ENCODE assay signal across 26 cellular contexts in genomic region chr4:6876440-6876839, GRCh38. TPM values are rescaled to one million over a fixed set of nuclear protein-coding genes. Genes with fewer than 3 reads are reported as not detected.
DNase-seq lines count a peak whose midpoint lies in the region; ATAC-seq and TF ChIP-seq lines count a peak whose summit lies in the region.
"Had no signal": no experiment of that assay in that cellular context is flagged by ENCODE, and none has a peak within 500 bp of the region (broad histone marks: within the 10 kb centered on the region; RNA-seq: fewer than 3 reads in every experiment).

No MANE protein-coding gene starts in this region.

- intact Hi-C loops in dendritic cell treated with granulocyte-macrophage colony-stimulating factor and Interleukin-4, amounts not matched to agents 40 ng/mL and 50 ng/mL, for 4 days (cut with micrococcal nuclease), result no loop called here
- intact Hi-C loops in right lobe of liver (cut with DNase I), result loop anchor here in 1 of 2 donors (5.0 kb wide), 1 partner anchor 154 kb away; no protein-coding TSS in a partner anchor

- H3K4me3 Mint-ChIP-seq in dendritic cell treated with granulocyte-macrophage colony-stimulating factor and Interleukin-4, amounts not matched to agents 40 ng/mL and 50 ng/mL, for 4 days, result no peak overlapping the region
- H3K4me3 Mint-ChIP-seq: CD14-positive monocyte; H9; neural progenitor cell; T-helper 2 cell treated with Interferon-gamma antibody and Interleukin-4, amounts not matched to agents 5 μg/mL and 100 μg/mL, for 36 hours had no signal

- H3K9me3 Mint-ChIP-seq in dendritic cell treated with granulocyte-macrophage colony-stimulating factor and Interleukin-4, amounts not matched to agents 40 ng/mL and 50 ng/mL, for 4 days, result no peaks in the 10 kb centered on the region
- H3K9me3 Mint-ChIP-seq: H9; neural progenitor cell; T-helper 2 cell treated with Interferon-gamma antibody and Interleukin-4, amounts not matched to agents 5 μg/mL and 100 μg/mL, for 36 hours had no signal

- H3K4me3 ChIP-seq in neutrophil (ENCODE audit: low read depth in 1 of 2, low read length in 1 of 2) (no peak overlapping the region), right lobe of liver (no peak overlapping the region)
- H3K4me3 ChIP-seq: neural progenitor cell, spleen, transverse colon had no signal

- H3K4me1 Mint-ChIP-seq in dendritic cell treated with granulocyte-macrophage colony-stimulating factor and Interleukin-4, amounts not matched to agents 40 ng/mL and 50 ng/mL, for 4 days (ENCODE audit: low read depth), result peaks cover 38% of the 10 kb centered on the region

- WGBS in right lobe of liver (ENCODE audit: insufficient coverage, low coverage, low lambda C conversion rate, missing lambda C conversion rate), result 90% methylated on average over 5 of the region's 5 CpGs

- TF ChIP-seq CTCF in neutrophil (IDR thresholded peaks at IDR 0.05) (no peak), right lobe of liver (IDR thresholded peaks at IDR 0.05) (no peak)

- peaks cover 89% of the 10 kb centered on the region for H3K36me3 ChIP-seq in neutrophil
- peaks cover 0 to 87% (median 34%) of the 10 kb centered on the region in 4 donors for H3K36me3 ChIP-seq in right lobe of liver
- H3K36me3 ChIP-seq: neural progenitor cell had no signal

- H3K9me3 ChIP-seq in neutrophil, result no peaks in the 10 kb centered on the region
- no peaks in the 10 kb centered on the region for H3K9me3 ChIP-seq in right lobe of liver
- H3K9me3 ChIP-seq: spleen, transverse colon had no signal

- peaks cover 90% of the 10 kb centered on the region for H3K36me3 Mint-ChIP-seq in dendritic cell treated with granulocyte-macrophage colony-stimulating factor and Interleukin-4, amounts not matched to agents 40 ng/mL and 50 ng/mL, for 4 days (ENCODE audit: low read depth)

- peak overlapping the region; percentile 81 for H3K27ac ChIP-seq in neutrophil
- H3K27ac ChIP-seq in right lobe of liver, result no peak overlapping the region
- H3K27ac ChIP-seq: KMS-11, neural progenitor cell, transverse colon, WERI-Rb-1 had no signal

- peak overlapping the region; percentile 49 for H3K27ac Mint-ChIP-seq in dendritic cell treated with granulocyte-macrophage colony-stimulating factor and Interleukin-4, amounts not matched to agents 40 ng/mL and 50 ng/mL, for 4 days
- H3K27ac Mint-ChIP-seq: neural progenitor cell had no signal

- no peaks in the 10 kb centered on the region for H3K27me3 Mint-ChIP-seq in dendritic cell treated with granulocyte-macrophage colony-stimulating factor and Interleukin-4, amounts not matched to agents 40 ng/mL and 50 ng/mL, for 4 days

- DNase-seq in AG08395 (ENCODE audit: low spot score) (peak; percentile 55), GM04504 (ENCODE audit: low read depth) (peak; percentile 27), NCI-H2171 (lab: John Stamatoyannopoulos, UW) (no peak), HUDEP-2 (lab: John Stamatoyannopoulos, UW; ENCODE audit: unreplicated experiment in 76 of 76) (no peak), SIG-M5 treated with dmso at 0.1 percent for 504 hours (lab: John Stamatoyannopoulos, UW; ENCODE audit: unreplicated experiment) (no peak), right lobe of liver (no peak)
- DNase-seq: activated CD4-positive, alpha-beta T cell treated with anti-CD3 and anti-CD28 coated beads, Interleukin-2, amount 50 U/mL, for 4 hours; activated CD8-positive, alpha-beta memory T cell treated with anti-CD3 and anti-CD28 coated beads, Interleukin-2, amount 50 U/mL, for 4 hours; activated effector memory CD4-positive, alpha-beta T cell treated with Interleukin-2 at 50 U/mL for 16 hours; H9; MV-4-11; NCI-H1694 treated with DMSO at 0.1 percent for 48 hours; NCI-H69; RPMI8226; spleen; stimulated activated CD4-positive, alpha-beta T cell treated with anti-CD3 and anti-CD28 coated beads, Interleukin-4, amount 100 ng/mL, for 24 hours; stimulated activated naive CD8-positive, alpha-beta T cell treated with anti-CD3 and anti-CD28 coated beads, Interleukin-15, Interleukin-2, amounts not matched to agents 100 U/mL and 50 U/mL, for 24 hours; transverse colon; WERI-Rb-1 had no signal

- TF ChIP-seq POLR2A in right lobe of liver (IDR thresholded peaks at IDR 0.05), result no peak

- no peak for ATAC-seq in right lobe of liver
- ATAC-seq: SK-N-SH treated with all-trans-retinoic acid at 6 μM for 48 hours; stimulated activated naive CD8-positive, alpha-beta T cell treated with anti-CD3 and anti-CD28 coated beads, Interleukin-15, Interleukin-2, amounts not matched to agents 100 U/mL and 50 U/mL, for 24 hours had no signal

- H3K4me1 ChIP-seq in neutrophil (ENCODE audit: control insufficient read depth in 1 of 2, insufficient read depth in 1 of 2, low read depth in 1 of 2, low read length in 1 of 2) (peaks cover 23 to 27% of the 10 kb centered on the region in 2 experiments), right lobe of liver (no peaks in the 10 kb centered on the region)
- H3K4me1 ChIP-seq: neural progenitor cell, transverse colon had no signal

- no peaks in the 10 kb centered on the region for H3K27me3 ChIP-seq in neutrophil
- no peaks in the 10 kb centered on the region for H3K27me3 ChIP-seq in right lobe of liver
- H3K27me3 ChIP-seq: neural progenitor cell, spleen, transverse colon had no signal

RNA-seq across cellular contexts. Expression of gene TBC1D14, which starts 33.2 kb away (rescaled TPM):
- total RNA-seq in right lobe of liver, result 10 to 100 TPM; 14.1 to 34.8 (median 30.6) TPM

Comparison
In these comparisons a context has a peak if more than half of its experiments do, and no peak if none do; other contexts are left out.
1. DNase-seq: peak in AG08395 (single experiment) and GM04504 (single experiment); none in NCI-H2171 (single experiment), HUDEP-2 (0 of 76), SIG-M5 treated with dmso at 0.1 percent for 504 hours (single experiment) and right lobe of liver (0 of 3).